Comparison of ENCODE assay signal across 12 cellular contexts in the genomic region with DNA sequence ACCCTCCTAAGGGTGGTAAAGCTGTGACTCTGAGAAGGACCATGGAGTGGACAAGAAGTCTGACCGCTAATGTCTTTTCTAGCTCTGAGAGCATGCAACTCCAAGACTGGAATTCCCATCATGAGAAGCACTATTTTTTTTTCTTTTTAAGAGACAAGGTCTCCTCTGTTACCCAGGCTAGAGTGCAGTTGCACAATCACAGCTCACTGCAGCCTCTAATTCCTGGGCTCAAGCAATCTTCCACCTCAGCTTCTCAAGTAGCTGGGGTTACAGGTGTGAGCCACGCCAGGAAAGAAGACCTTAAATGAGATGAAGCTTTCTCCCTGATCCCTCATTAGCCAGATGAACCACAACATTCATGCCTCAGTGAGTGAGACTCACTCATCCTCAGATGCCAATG. TPM values are rescaled to one million over a fixed set of nuclear protein-coding genes. Genes with fewer than 3 reads are reported as not detected.
DNase-seq lines count a peak whose midpoint lies in the region; ATAC-seq lines count a peak whose summit lies in the region.
"Had no signal": no experiment of that assay in that cellular context is flagged by ENCODE, and none has a peak within 500 bp of the region (broad histone marks: within the 10 kb centered on the region; RNA-seq: fewer than 3 reads in every experiment).

No MANE protein-coding gene starts in this region.

- DNase-seq in activated naive CD4-positive, alpha-beta T cell treated with Interleukin-2 at 50 U/mL for 16 hours, result no peak
- peak; percentile 69 for DNase-seq in SK-MEL-5 (ENCODE audit: low read depth, low spot score)
- DNase-seq in amniotic epithelial cell (ENCODE audit: low read depth), result peak; percentile 36
- DNase-seq in stimulated activated naive B cell treated with anti-CD40 and anti-IgM and Interleukin-4, amounts not matched to agents 10 μg/mL and 1 μg/mL and 100 μg/mL, for 72 hours, result no peak
- DNase-seq: body of pancreas, DMS79, NCI-H774, PC-9 had no signal

- H3K36me3 Mint-ChIP-seq in activated naive CD4-positive, alpha-beta T cell treated with anti-CD3 and anti-CD28 coated beads, Interleukin-2, amount 50 U/mL, for 24 hours, result peaks cover 7% of the 10 kb centered on the region
- H3K36me3 Mint-ChIP-seq in stimulated activated naive B cell treated with anti-CD40 and anti-IgM and Interleukin-4, amounts not matched to agents 10 μg/mL and 1 μg/mL and 100 μg/mL, for 72 hours, result peaks cover 41 to 75% of the 10 kb centered on the region in 2 donors
- H3K36me3 Mint-ChIP-seq: immature natural killer cell had no signal

- peak overlapping the region; percentile 79 for H3K4me3 Mint-ChIP-seq in activated naive CD4-positive, alpha-beta T cell treated with anti-CD3 and anti-CD28 coated beads, Interleukin-2, amount 50 U/mL, for 24 hours
- H3K4me3 Mint-ChIP-seq in stimulated activated naive B cell treated with anti-CD40 and anti-IgM and Interleukin-4, amounts not matched to agents 10 μg/mL and 1 μg/mL and 100 μg/mL, for 72 hours, result no peak overlapping the region

- H3K9me3 Mint-ChIP-seq in activated naive CD4-positive, alpha-beta T cell treated with anti-CD3 and anti-CD28 coated beads, Interleukin-2, amount 50 U/mL, for 24 hours, result no peaks in the 10 kb centered on the region
- H3K9me3 Mint-ChIP-seq in stimulated activated naive B cell treated with anti-CD40 and anti-IgM and Interleukin-4, amounts not matched to agents 10 μg/mL and 1 μg/mL and 100 μg/mL, for 72 hours, result no peaks in the 10 kb centered on the region
- H3K9me3 Mint-ChIP-seq: immature natural killer cell had no signal

- no peaks in the 10 kb centered on the region for H3K27me3 Mint-ChIP-seq in activated naive CD4-positive, alpha-beta T cell treated with anti-CD3 and anti-CD28 coated beads, Interleukin-2, amount 50 U/mL, for 24 hours
- H3K27me3 Mint-ChIP-seq in stimulated activated naive B cell treated with anti-CD40 and anti-IgM and Interleukin-4, amounts not matched to agents 10 μg/mL and 1 μg/mL and 100 μg/mL, for 72 hours, result no peaks in the 10 kb centered on the region

- no peak overlapping the region for H3K27ac Mint-ChIP-seq in activated naive CD4-positive, alpha-beta T cell treated with anti-CD3 and anti-CD28 coated beads, Interleukin-2, amount 50 U/mL, for 24 hours
- H3K27ac Mint-ChIP-seq in stimulated activated naive B cell treated with anti-CD40 and anti-IgM and Interleukin-4, amounts not matched to agents 10 μg/mL and 1 μg/mL and 100 μg/mL, for 72 hours, result peak overlapping the region; percentile 92

- no peak for ATAC-seq in stimulated activated naive B cell treated with anti-CD40 and anti-IgM and Interleukin-4, amounts not matched to agents 10 μg/mL and 1 μg/mL and 100 μg/mL, for 72 hours (replicated peaks)
- no peak for ATAC-seq in GM21717 (IDR thresholded peaks at IDR 0.05; ENCODE audit: unreplicated experiment)
- ATAC-seq in GM18907 (IDR thresholded peaks at IDR 0.05; ENCODE audit: unreplicated experiment), result no peak
- ATAC-seq: body of pancreas had no signal

- in situ Hi-C loops in SK-MEL-5 (cut with HindIII; ENCODE audit: low pct_unique_long_range_greater_than_20kb, low sequenced_read_pairs), result no loop called here

- peaks cover 73% of the 10 kb centered on the region for H3K4me1 Mint-ChIP-seq in activated naive CD4-positive, alpha-beta T cell treated with anti-CD3 and anti-CD28 coated beads, Interleukin-2, amount 50 U/mL, for 24 hours
- peaks cover 66 to 82% of the 10 kb centered on the region in 2 donors for H3K4me1 Mint-ChIP-seq in stimulated activated naive B cell treated with anti-CD40 and anti-IgM and Interleukin-4, amounts not matched to agents 10 μg/mL and 1 μg/mL and 100 μg/mL, for 72 hours

RNA-seq across cellular contexts. Expression of a gene that starts 19.2 kb away (rescaled TPM):
- 1.4 and 1.8 TPM in 2 replicates for total RNA-seq in SK-MEL-5 (2014; rRNA removed; shearing (Covaris generic))
- 5.8 and 6.1 TPM in 2 replicates for polyA plus RNA-seq in SK-MEL-5 (2015; cell fraction: cytosol; rRNA removed)
- 1.1 and 3.9 TPM in 2 replicates for polyA plus RNA-seq in SK-MEL-5 (2015; cell fraction: nucleus; rRNA removed)

Comparison
In these comparisons a context has a peak if more than half of its experiments do, and no peak if none do; other contexts are left out.
1. DNase-seq: peak in SK-MEL-5 (single experiment) and amniotic epithelial cell (single experiment); none in activated naive CD4-positive, alpha-beta T cell treated with Interleukin-2 at 50 U/mL for 16 hours (single experiment) and stimulated activated naive B cell treated with anti-CD40 and anti-IgM and Interleukin-4, amounts not matched to agents 10 μg/mL and 1 μg/mL and 100 μg/mL, for 72 hours (single experiment).